ENCODE assay signal across 18 cellular contexts in genomic region chrX:68696267-68696666, GRCh38. TPM values are rescaled to one million over a fixed set of nuclear protein-coding genes. Genes with fewer than 3 reads are reported as not detected.
DNase-seq lines count a peak whose midpoint lies in the region; ATAC-seq, FAIRE-seq and TF ChIP-seq lines count a peak whose summit lies in the region.
"Had no signal": no experiment of that assay in that cellular context is flagged by ENCODE, and none has a peak within 500 bp of the region (broad histone marks: within the 10 kb centered on the region; RNA-seq: fewer than 3 reads in every experiment).

No MANE protein-coding gene starts in this region.

- no peak overlapping the region for H2AFZ ChIP-seq in HepG2 (ENCODE audit: low read length)

- TF ChIP-seq RAD21 in liver (IDR thresholded peaks at IDR 0.05) (no peak), HepG2 (CRISPR knock-in tag; IDR thresholded peaks at IDR 0.05) (no peak)

- peaks cover 46% of the 10 kb centered on the region for H3K9me3 Mint-ChIP-seq in nephron progenitor cell
- H3K9me3 Mint-ChIP-seq: activated naive CD4-positive, alpha-beta T cell treated with anti-CD3 and anti-CD28 coated beads, Interleukin-2, amount 50 U/mL, for 24 hours; immature natural killer cell; neural crest cell; stimulated activated naive CD8-positive, alpha-beta T cell treated with anti-CD3 and anti-CD28 coated beads, Interleukin-15, Interleukin-2, amounts not matched to agents 100 ng/mL and 50 ng/mL, for 24 hours had no signal

- peak overlapping the region in 1 of 3 donors; percentile 65 for H3K4me3 ChIP-seq in liver (ENCODE audit: low read depth in 1 of 3, low read length in 3 of 3)
- H3K4me3 ChIP-seq in HepG2 (replicated peaks in 1 of 3; ENCODE audit: insufficient read depth in 1 of 3, low read depth in 2 of 3, low read length in 3 of 3): no peak overlapping the region
- peak overlapping the region; percentile 75 for H3K4me3 ChIP-seq in coronary artery
- H3K4me3 ChIP-seq: body of pancreas, GM12878 had no signal

- H4K20me1 ChIP-seq in HepG2 (ENCODE audit: insufficient read depth, low read length): no peaks in the 10 kb centered on the region

- CTCF ChIA-PET in HepG2 (lab: Yijun Ruan, JAX; ENCODE audit: low intra/inter-chr PET ratio, low total read pairs): no interaction called here

- H3K9me3 ChIP-seq in liver (ENCODE audit: control insufficient read depth in 4 of 4, low read length in 3 of 4) (no peaks in the 10 kb centered on the region), HepG2 (ENCODE audit: low read length) (no peaks in the 10 kb centered on the region)
- H3K9me3 ChIP-seq: body of pancreas had no signal

- H3K27ac ChIP-seq in liver (ENCODE audit: low read depth in 1 of 2, low read length in 2 of 2) (peak overlapping the region; percentile 22 to 90), HepG2 (ENCODE audit: extremely low read length, insufficient read depth, low read length) (no peak overlapping the region), coronary artery (peak overlapping the region in 1 of 2 donors; percentile 78)

- H3K36me3 ChIP-seq in liver (ENCODE audit: control insufficient read depth in 4 of 4, insufficient read depth in 3 of 4, low read depth in 1 of 4, low read length in 3 of 4) (no peaks in the 10 kb centered on the region), HepG2 (replicated peaks in 1 of 2; ENCODE audit: control insufficient read depth in 1 of 2, insufficient read depth in 2 of 2, low read length in 2 of 2) (no peaks in the 10 kb centered on the region)

- no peak overlapping the region for H3K27ac Mint-ChIP-seq in nephron progenitor cell
- H3K27ac Mint-ChIP-seq: activated naive CD4-positive, alpha-beta T cell treated with anti-CD3 and anti-CD28 coated beads, Interleukin-2, amount 50 U/mL, for 24 hours; immature natural killer cell; stimulated activated naive CD8-positive, alpha-beta T cell treated with anti-CD3 and anti-CD28 coated beads, Interleukin-15, Interleukin-2, amounts not matched to agents 100 ng/mL and 50 ng/mL, for 24 hours had no signal

- H3K27me3 Mint-ChIP-seq in nephron progenitor cell (ENCODE audit: low read depth, poor library complexity): no peaks in the 10 kb centered on the region

- FAIRE-seq in HepG2 (lab: Jason Lieb, UNC) (no peak), urothelium cell line (lab: Jason Lieb, UNC) (no peak)
- FAIRE-seq: D721Med, G401.6, GM12878 had no signal

- no peak for DNase-seq in HepG2 (ENCODE audit: low spot score)
- DNase-seq in coronary artery (ENCODE audit: low spot score): no peak
- DNase-seq in nephron progenitor cell: no peak
- no peak for DNase-seq in urothelium cell line (ENCODE audit: low spot score)
- no peak for DNase-seq in SHP77 treated with DMSO at 0.1 percent for 48 hours (lab: John Stamatoyannopoulos, UW)
- DNase-seq: activated CD4-positive, alpha-beta T cell treated with anti-CD3 and anti-CD28 coated beads, Interleukin-2, amount 50 U/mL, for 1 hour; body of pancreas; dermis blood vessel endothelial cell; immature natural killer cell; NCI-H2081 had no signal

- peaks cover 47% of the 10 kb centered on the region for H3K4me1 Mint-ChIP-seq in nephron progenitor cell
- H3K4me1 Mint-ChIP-seq: activated naive CD4-positive, alpha-beta T cell treated with anti-CD3 and anti-CD28 coated beads, Interleukin-2, amount 50 U/mL, for 24 hours; neural crest cell had no signal

- ATAC-seq in HepG2: no peak
- no peak for ATAC-seq in GM19023 (IDR thresholded peaks at IDR 0.05; ENCODE audit: unreplicated experiment)
- ATAC-seq: body of pancreas, GM12878 had no signal

- no peak for TF ChIP-seq POLR2A in HepG2 (IDR thresholded peaks at IDR 0.05; ENCODE audit: insufficient read depth in 1 of 2, low read depth in 2 of 2, low read length in 2 of 2)

- H3K27me3 ChIP-seq in liver (ENCODE audit: control insufficient read depth in 4 of 4, insufficient read depth in 4 of 4, low read length in 3 of 4) (no peaks in the 10 kb centered on the region), HepG2 (ENCODE audit: control insufficient read depth in 1 of 2, insufficient read depth in 2 of 2, low read length in 2 of 2) (peaks cover 0 to 7% of the 10 kb centered on the region in 2 experiments; a peak in 1 of 5 replicates)
- H3K27me3 ChIP-seq: body of pancreas had no signal

- no peak for TF ChIP-seq CTCF in liver (IDR thresholded peaks at IDR 0.05; ENCODE audit: low read depth, low read length, missing input control)
- no peak for TF ChIP-seq CTCF in HepG2 (CRISPR knock-in tag; IDR thresholded peaks at IDR 0.05)
- TF ChIP-seq CTCF in coronary artery (IDR thresholded peaks at IDR 0.05): no peak
- TF ChIP-seq CTCF in nephron progenitor cell (IDR thresholded peaks at IDR 0.05): no peak

- POLR2A ChIA-PET in HepG2 (lab: Yijun Ruan, JAX): no interaction called here

- no TSS peak for BruUV-seq in HepG2 (replicated peaks; lab: Mats Ljungman, UMichigan)

- no peak overlapping the region; the same call in 1 of the 2 replicates for H3K4me2 ChIP-seq in HepG2 (ENCODE audit: low read depth, low read length)

- peak overlapping the region; percentile 22 for H3K4me3 Mint-ChIP-seq in nephron progenitor cell
- H3K4me3 Mint-ChIP-seq: activated naive CD4-positive, alpha-beta T cell treated with anti-CD3 and anti-CD28 coated beads, Interleukin-2, amount 50 U/mL, for 24 hours; neural crest cell; stimulated activated naive CD8-positive, alpha-beta T cell treated with anti-CD3 and anti-CD28 coated beads, Interleukin-15, Interleukin-2, amounts not matched to agents 100 ng/mL and 50 ng/mL, for 24 hours had no signal

- intact Hi-C loops in HepG2 (cut with micrococcal nuclease; ENCODE audit: unreplicated experiment): loop anchor here (5.0 kb wide), 1 partner anchor 499 kb away; no protein-coding TSS in a partner anchor

- TF ChIP-seq EP300 in HepG2 (IDR thresholded peaks at IDR 0.05; ENCODE audit: low read depth in 2 of 2, low read length in 2 of 2): no peak
- no peak for TF ChIP-seq EP300 in HepG2 (CRISPR knock-in tag; IDR thresholded peaks at IDR 0.05; ENCODE audit: borderline replicate concordance)

- no peaks in the 10 kb centered on the region for H3K79me2 ChIP-seq in HepG2 (ENCODE audit: insufficient read depth, low read length)

- H3K9ac ChIP-seq in liver (ENCODE audit: low read depth in 1 of 2, low read length in 2 of 2) (no peak overlapping the region), HepG2 (ENCODE audit: insufficient read depth, low read depth, low read length) (no peak overlapping the region)

- no peaks in the 10 kb centered on the region for H3K36me3 Mint-ChIP-seq in nephron progenitor cell (ENCODE audit: low read depth)
- H3K36me3 Mint-ChIP-seq: activated naive CD4-positive, alpha-beta T cell treated with anti-CD3 and anti-CD28 coated beads, Interleukin-2, amount 50 U/mL, for 24 hours; immature natural killer cell had no signal

- peaks cover 23 to 61% (median 53%) of the 10 kb centered on the region in 4 donors for H3K4me1 ChIP-seq in liver (ENCODE audit: control insufficient read depth in 4 of 4, insufficient read depth in 4 of 4, low read length in 3 of 4)
- H3K4me1 ChIP-seq in HepG2 (ENCODE audit: insufficient read depth, low read length): peaks cover 54% of the 10 kb centered on the region

- 49% methylated on average over 6 of the region's 6 CpGs for WGBS in liver
- 100% methylated on average over 2 of the region's 6 CpGs for WGBS in HepG2 (ENCODE audit: low lambda C conversion rate)

- in situ Hi-C loops in HepG2 (cut with HindIII; ENCODE audit: extremely low pct_ligation_motif_present, low pct_unique_long_range_greater_than_20kb): no loop called here

TF ChIP-seq in liver, 16 proteins besides CTCF, POLR2A, EP300 and RAD21 (continues in another document):
- TF ChIP-seq HNF4G (IDR thresholded peaks at IDR 0.05) (no peak), MAX (IDR thresholded peaks at IDR 0.05) (no peak), TAF1 (conservative IDR thresholded peaks at IDR 0.05) (no peak), NR2F2 (IDR thresholded peaks at IDR 0.05) (no peak), JUND (IDR thresholded peaks at IDR 0.05) (no peak), HNF4A (conservative IDR thresholded peaks at IDR 0.05) (no peak)

TF ChIP-seq in HepG2, 621 proteins besides CTCF, POLR2A, EP300 and RAD21:
- TF ChIP-seq CENPT (CRISPR knock-in tag; IDR thresholded peaks at IDR 0.05; ENCODE audit: low read depth) (no peak), ZNF333 (CRISPR knock-in tag; IDR thresholded peaks at IDR 0.05; ENCODE audit: borderline replicate concordance) (no peak)

RNA-seq across cellular contexts. Expression of gene STARD8, which starts 48.8 kb away (rescaled TPM):
- total RNA-seq in liver (10 to 100 TPM in 1 of 2 donors, 1 to 10 TPM in 1; 9.8 to 10.7 TPM), HepG2 (2016; rRNA removed; fragmentation: Illumina TruSeq; extraction: Trizol) (0.02 TPM in 1 of 2 replicates, not detected in the other)
- polyA plus RNA-seq in liver (1 to 10 TPM; 1.8 to 6.9 TPM), HepG2 (2011; rRNA removed) (0.09 and 0.10 TPM in 2 replicates)
- total RNA-seq in HepG2 (2016; cell fraction: cytosol; rRNA removed; fragmentation: Illumina TruSeq; extraction: Trizol; ENCODE audit: low read depth): not detected in 2 replicates
- total RNA-seq in HepG2 (2016; cell fraction: insoluble cytoplasmic fraction; rRNA removed; fragmentation: Illumina TruSeq; extraction: Trizol): not detected in 2 replicates
- total RNA-seq in HepG2 (2016; cell fraction: membrane; rRNA removed; fragmentation: Illumina TruSeq; extraction: Trizol): not detected in 2 replicates
- not detected in 2 replicates for total RNA-seq in HepG2 (2016; cell fraction: nucleus; rRNA removed; fragmentation: Illumina TruSeq; extraction: Trizol)
- polyA plus RNA-seq in HepG2 (2011; cell fraction: cytosol; rRNA removed): 0.03 and 0.15 TPM in 2 replicates
- polyA plus RNA-seq in HepG2 (2011; cell fraction: nucleus; rRNA removed): 0.23 and 0.26 TPM in 2 replicates
- polyA plus RNA-seq in HepG2 (2012): 0.03 and 0.05 TPM in 2 replicates
- not detected in 2 replicates for polyA plus RNA-seq in HepG2 (2016; cell fraction: cytosol; fragmentation: Illumina TruSeq; extraction: Trizol; ENCODE audit: low read depth)
- not detected in 2 replicates for polyA plus RNA-seq in HepG2 (2016; cell fraction: insoluble cytoplasmic fraction; fragmentation: Illumina TruSeq; extraction: Trizol; ENCODE audit: low read depth)
- not detected in 2 replicates for polyA plus RNA-seq in HepG2 (2016; cell fraction: membrane; fragmentation: Illumina TruSeq; extraction: Trizol; ENCODE audit: low read depth)
- not detected in 2 replicates for polyA plus RNA-seq in HepG2 (2016; cell fraction: nucleus; fragmentation: Illumina TruSeq; extraction: Trizol; ENCODE audit: insufficient read depth, low read depth)
- polyA minus RNA-seq in HepG2 (2011; rRNA and poly(A)+ RNA removed; ENCODE audit: low replicate concordance): 0.22 and 4.6 TPM in 2 replicates
- polyA minus RNA-seq in HepG2 (2011; cell fraction: cytosol; rRNA and poly(A)+ RNA removed): not detected in 2 replicates
- 0.12 and 0.13 TPM in 2 replicates for polyA minus RNA-seq in HepG2 (2011; cell fraction: nucleus; rRNA and poly(A)+ RNA removed)

Comparison
In these comparisons a context has a peak if more than half of its experiments do, and no peak if none do; other contexts are left out.
1. RNA of gene STARD8, which starts 48.8 kb away (total RNA-seq): 9.8 to 10.7 TPM in liver; 0.02 TPM in HepG2; every median in the first group is over 10 times any median in the second.